ENCODE assay signal across 2 cellular contexts in genomic region chr22:35301370-35301874, GRCh38.
TF ChIP-seq lines count a peak whose summit lies in the region.

No MANE protein-coding gene starts in this region.

TF ChIP-seq in IMR-90, 13 proteins besides CTCF, POLR2A, EP300 and RAD21 (continued from another document):
- TF ChIP-seq USF2 (IDR thresholded peaks at IDR 0.05; ENCODE audit: low read depth, low read length): no peak
- TF ChIP-seq RCOR1 (IDR thresholded peaks at IDR 0.05; ENCODE audit: insufficient replicate concordance, low read length): no peak
- no peak for TF ChIP-seq RFX5 (IDR thresholded peaks at IDR 0.05; ENCODE audit: low read depth, low read length)
- TF ChIP-seq CEBPB (IDR thresholded peaks at IDR 0.05; ENCODE audit: low read depth, low read length): peak; percentile 100
- TF ChIP-seq MAZ (IDR thresholded peaks at IDR 0.05; ENCODE audit: borderline replicate concordance, low read depth, low read length): peak; percentile 71

TF ChIP-seq in liver, 16 proteins besides CTCF, POLR2A, EP300 and RAD21 (continued from another document):
- TF ChIP-seq REST (IDR thresholded peaks at IDR 0.05) (peak; percentile 49), MAX (IDR thresholded peaks at IDR 0.05) (peak; percentile 92), TAF1 (conservative IDR thresholded peaks at IDR 0.05) (no peak), GABPA (IDR thresholded peaks at IDR 0.05 in 1 of 2, conservative IDR thresholded peaks at IDR 0.05 in 1 of 2) (peak in 1 of 2 donors; percentile 58), NR2F2 (IDR thresholded peaks at IDR 0.05) (no peak), FOXA1 (IDR thresholded peaks at IDR 0.05) (peak; percentile 23), HNF4G (IDR thresholded peaks at IDR 0.05) (peak; percentile 10), RXRA (IDR thresholded peaks at IDR 0.05) (peak; percentile 70 to 93), YY1 (IDR thresholded peaks at IDR 0.05) (peak; percentile 54), SP1 (IDR thresholded peaks at IDR 0.05) (peak; percentile 77), HNF4A (conservative IDR thresholded peaks at IDR 0.05) (peak; percentile 68 to 90)
- TF ChIP-seq, protein P1, sequence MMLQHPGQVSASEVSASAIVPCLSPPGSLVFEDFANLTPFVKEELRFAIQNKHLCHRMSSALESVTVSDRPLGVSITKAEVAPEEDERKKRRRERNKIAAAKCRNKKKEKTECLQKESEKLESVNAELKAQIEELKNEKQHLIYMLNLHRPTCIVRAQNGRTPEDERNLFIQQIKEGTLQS (IDR thresholded peaks at IDR 0.05): peak; percentile 98
